Comparison of ENCODE assay signal across 16 cellular contexts in the genomic region with DNA sequence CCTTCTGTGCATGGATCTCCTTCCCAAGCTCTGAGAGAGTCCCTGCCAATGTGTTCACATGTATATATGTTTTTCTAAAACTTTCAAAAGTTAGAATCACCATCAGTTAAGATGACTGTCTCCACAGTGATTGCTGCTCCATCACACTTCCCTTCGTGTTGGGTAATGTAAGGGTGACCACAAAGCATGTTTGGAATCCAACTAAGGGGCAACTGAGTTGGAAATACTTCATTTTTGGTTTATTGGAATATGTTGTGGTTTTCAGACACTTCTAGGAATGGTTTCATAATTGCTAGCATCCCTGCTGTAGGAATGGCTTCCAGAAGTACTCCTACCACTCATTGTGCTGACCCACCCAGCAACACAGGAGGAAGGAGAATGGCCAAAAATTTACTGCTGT.
DNase-seq lines count a peak whose midpoint lies in the region; ATAC-seq and TF ChIP-seq lines count a peak whose summit lies in the region.
"Had no signal": no experiment of that assay in that cellular context is flagged by ENCODE, and none has a peak within 500 bp of the region (broad histone marks: within the 10 kb centered on the region; RNA-seq: fewer than 3 reads in every experiment).

No MANE protein-coding gene starts in this region.

- TF ChIP-seq CTCF in astrocyte of the cerebellum (IDR thresholded peaks at IDR 0.05; ENCODE audit: low read depth, low read length, missing control alignments) (no peak), A673 (conservative IDR thresholded peaks at IDR 0.05; ENCODE audit: low read depth, low read length) (no peak)

- H3K9me3 ChIP-seq in A673 (ENCODE audit: low read depth, low read length, poor library complexity, severe bottlenecking): no peaks in the 10 kb centered on the region
- H3K9me3 ChIP-seq: upper lobe of left lung had no signal

- no peaks in the 10 kb centered on the region for H3K36me3 ChIP-seq in A673 (ENCODE audit: insufficient read depth, low read length, poor library complexity, severe bottlenecking)
- H3K36me3 ChIP-seq: upper lobe of left lung had no signal

- H3K27me3 ChIP-seq in A673 (replicated peaks; ENCODE audit: insufficient read depth, low read depth, low read length, poor library complexity): no peaks in the 10 kb centered on the region
- H3K27me3 ChIP-seq: upper lobe of left lung had no signal

- in situ Hi-C loops in astrocyte of the cerebellum (cut with HindIII; ENCODE audit: low sequenced_read_pairs): no loop called here

- POLR2A ChIA-PET in A673 (lab: Charles Lee; ENCODE audit: low non-redundant PET): no interaction called here

- DNase-seq in AG08395 (ENCODE audit: low spot score) (peak; percentile 78), HS-27A (ENCODE audit: low read depth) (peak; percentile 66), astrocyte of the cerebellum (ENCODE audit: low read depth) (peak; percentile 86), iris pigment epithelial cell (ENCODE audit: low read depth) (peak; percentile 69), NCI-H2081 treated with DMSO at 0.1 percent for 48 hours (lab: John Stamatoyannopoulos, UW) (no peak), A673 (ENCODE audit: low spot score) (no peak)
- DNase-seq in activated naive CD4-positive, alpha-beta T cell treated with anti-CD3 and anti-CD28 coated beads, Interleukin-2, amount 50 U/mL, for 16 hours: no peak
- DNase-seq: activated T-cell treated with anti-CD3 and anti-CD28 coated beads, Interleukin-2, amount 50 U/mL, for 48 hours; AML-193; DMS79 treated with DMSO at 0.1 percent for 48 hours; MM.1S; NCI-H2171 treated with DMSO at 0.1 percent for 48 hours; T-cell; upper lobe of left lung had no signal

- H3K27ac ChIP-seq in A673 (ENCODE audit: low read depth, low read length, poor library complexity, severe bottlenecking): no peak overlapping the region
- H3K27ac ChIP-seq: parathyroid adenoma, upper lobe of left lung had no signal

- intact Hi-C loops in A673 (cut with micrococcal nuclease; ENCODE audit: unreplicated experiment): no loop called here

- ATAC-seq in HG03469 (IDR thresholded peaks at IDR 0.05; ENCODE audit: unreplicated experiment): no peak
- ATAC-seq: T-cell had no signal

- CTCF ChIA-PET in A673 (lab: Charles Lee): no interaction called here

- no peak overlapping the region for H3K4me3 ChIP-seq in astrocyte of the cerebellum (ENCODE audit: low read depth, low read length)
- no peak overlapping the region for H3K4me3 ChIP-seq in A673 (ENCODE audit: low read depth, low read length, poor library complexity, severe bottlenecking)
- H3K4me3 ChIP-seq: upper lobe of left lung had no signal

- H3K4me1 ChIP-seq in A673 (ENCODE audit: insufficient read depth, low read length, poor library complexity, severe bottlenecking): no peaks in the 10 kb centered on the region
- H3K4me1 ChIP-seq: parathyroid adenoma, upper lobe of left lung had no signal

- no TSS peak for BruUV-seq in A673 (replicated peaks; lab: Mats Ljungman, UMichigan)

Comparison
In these comparisons a context has a peak if more than half of its experiments do, and no peak if none do; other contexts are left out.
1. DNase-seq: peak in AG08395 (single experiment), HS-27A (single experiment), astrocyte of the cerebellum (single experiment) and iris pigment epithelial cell (single experiment); none in NCI-H2081 treated with DMSO at 0.1 percent for 48 hours (single experiment), A673 (single experiment) and activated naive CD4-positive, alpha-beta T cell treated with anti-CD3 and anti-CD28 coated beads, Interleukin-2, amount 50 U/mL, for 16 hours (single experiment).